1 cellular context compared by ENCODE assay signal in the genomic region with DNA sequence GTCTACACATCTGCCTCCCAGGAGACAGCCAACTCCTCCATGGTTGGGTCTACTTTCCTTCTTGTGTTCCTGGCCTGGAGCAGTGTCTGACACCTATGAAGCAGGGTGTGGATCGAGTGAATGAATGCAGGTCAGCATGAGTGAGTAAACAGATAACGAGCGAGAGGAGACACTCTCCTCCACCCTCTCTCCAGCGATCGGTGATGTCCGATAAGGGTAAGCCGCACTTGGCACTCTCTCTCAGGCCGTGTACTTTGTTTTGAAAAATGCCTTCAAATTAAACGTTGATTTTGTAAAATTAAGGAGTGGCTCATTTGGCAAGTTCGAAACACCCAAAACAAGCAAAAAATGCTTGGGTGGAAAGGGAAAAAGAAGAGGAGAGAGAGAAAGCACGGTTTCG.
TF ChIP-seq lines count a peak whose summit lies in the region.

No MANE protein-coding gene starts in this region.

TF ChIP-seq in GM12878, 131 proteins besides CTCF, POLR2A, EP300 and RAD21:
- TF ChIP-seq, protein P1, sequence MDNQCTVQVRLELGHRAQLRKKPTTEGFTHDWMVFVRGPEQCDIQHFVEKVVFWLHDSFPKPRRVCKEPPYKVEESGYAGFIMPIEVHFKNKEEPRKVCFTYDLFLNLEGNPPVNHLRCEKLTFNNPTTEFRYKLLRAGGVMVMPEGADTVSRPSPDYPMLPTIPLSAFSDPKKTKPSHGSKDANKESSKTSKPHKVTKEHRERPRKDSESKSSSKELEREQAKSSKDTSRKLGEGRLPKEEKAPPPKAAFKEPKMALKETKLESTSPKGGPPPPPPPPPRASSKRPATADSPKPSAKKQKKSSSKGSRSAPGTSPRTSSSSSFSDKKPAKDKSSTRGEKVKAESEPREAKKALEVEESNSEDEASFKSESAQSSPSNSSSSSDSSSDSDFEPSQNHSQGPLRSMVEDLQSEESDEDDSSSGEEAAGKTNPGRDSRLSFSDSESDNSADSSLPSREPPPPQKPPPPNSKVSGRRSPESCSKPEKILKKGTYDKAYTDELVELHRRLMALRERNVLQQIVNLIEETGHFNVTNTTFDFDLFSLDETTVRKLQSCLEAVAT (IDR thresholded peaks at IDR 0.05) = 0 out of 2 replicates have a peak, but pooled peaks have one; percentile 44
- no peak for TF ChIP-seq NR2F1 (conservative IDR thresholded peaks at IDR 0.05)
